12 cellular contexts compared by ENCODE assay signal in the genomic region with DNA sequence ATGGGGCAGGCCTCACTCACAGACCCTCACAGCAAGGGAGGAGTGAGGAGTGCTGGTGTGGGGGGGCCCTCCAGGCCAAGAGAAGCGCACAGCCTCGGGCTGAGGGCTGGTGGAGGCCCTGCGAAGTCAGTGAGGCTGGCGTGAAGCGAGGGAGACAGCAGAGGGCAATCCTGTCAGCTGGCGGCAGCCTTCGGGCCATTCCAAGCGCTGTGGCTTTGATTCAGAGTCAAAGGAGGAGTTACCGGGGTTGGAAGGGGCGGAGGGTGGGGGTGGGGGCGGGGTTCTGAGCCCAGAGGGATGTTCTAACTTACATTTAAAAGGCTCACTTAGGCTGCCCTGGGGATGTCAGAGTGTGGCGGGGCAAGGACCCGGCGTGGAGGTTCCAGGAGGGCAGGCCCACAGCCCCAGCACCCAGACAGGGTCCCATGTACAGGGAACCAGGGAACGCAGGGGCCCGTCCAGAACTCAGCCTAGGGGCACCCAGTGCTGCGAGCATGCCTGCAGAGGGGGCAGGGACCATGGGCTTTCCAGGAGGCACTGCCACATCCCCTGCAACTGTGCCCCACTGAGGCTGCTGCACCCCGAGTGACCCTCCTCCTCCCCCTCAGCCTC. TPM values are rescaled to one million over a fixed set of nuclear protein-coding genes. Genes with fewer than 3 reads are reported as not detected.
A peak's percentile ranks its signal among the peaks of the same experiment; 100 is the strongest.
DNase-seq lines count a peak whose midpoint lies in the region; ATAC-seq and TF ChIP-seq lines count a peak whose summit lies in the region.
"Had no signal": no experiment of that assay in that cellular context is flagged by ENCODE, and none has a peak within 500 bp of the region (broad histone marks: within the 10 kb centered on the region; RNA-seq: fewer than 3 reads in every experiment).

No MANE protein-coding gene starts in this region.

- TF ChIP-seq POLR2A in esophagus squamous epithelium (IDR thresholded peaks at IDR 0.05) = no peak

- TF ChIP-seq CTCF in BE2C (IDR thresholded peaks at IDR 0.05; ENCODE audit: low read depth, low read length) = peak; percentile 32; the same call in 1 of the 2 replicates
- peak; percentile 27 to 33 for TF ChIP-seq CTCF in brain (conservative IDR thresholded peaks at IDR 0.05)
- no peak for TF ChIP-seq CTCF in mucosa of descending colon (IDR thresholded peaks at IDR 0.05)
- no peak for TF ChIP-seq CTCF in esophagus squamous epithelium (IDR thresholded peaks at IDR 0.05)

- no peak overlapping the region for H3K4me3 ChIP-seq in BE2C (ENCODE audit: low read depth, low read length)
- H3K4me3 ChIP-seq in mucosa of descending colon = no peak overlapping the region
- H3K4me3 ChIP-seq in esophagus squamous epithelium = no peak overlapping the region
- H3K4me3 ChIP-seq: GM12878 had no signal

- no peaks in the 10 kb centered on the region for H3K27me3 Mint-ChIP-seq in brain

- no peaks in the 10 kb centered on the region for H3K9me3 Mint-ChIP-seq in brain
- H3K9me3 Mint-ChIP-seq: CD4-positive, CD25-positive, alpha-beta regulatory T cell had no signal

- peaks cover 20% of the 10 kb centered on the region for H3K4me1 ChIP-seq in BE2C
- no peaks in the 10 kb centered on the region for H3K4me1 ChIP-seq in mucosa of descending colon (ENCODE audit: low read depth)
- peaks cover 0 to 25% (median 0%) of the 10 kb centered on the region in 3 donors for H3K4me1 ChIP-seq in esophagus squamous epithelium

- 29 to 43% methylated on average over 10 to 12 of the region's 18 CpGs for WGBS in esophagus squamous epithelium, 2 donors

- peak overlapping the region in 2 of 5 experiments; percentile 38 to 81 for H3K27ac Mint-ChIP-seq in brain

- H3K9me3 ChIP-seq in BE2C (no peaks in the 10 kb centered on the region), mucosa of descending colon (no peaks in the 10 kb centered on the region), esophagus squamous epithelium (no peaks in the 10 kb centered on the region)

- H3K27me3 ChIP-seq in BE2C = no peaks in the 10 kb centered on the region
- H3K27me3 ChIP-seq in esophagus squamous epithelium = peaks cover 0 to 2% (median 0%) of the 10 kb centered on the region in 4 donors

- H3K4me1 Mint-ChIP-seq in brain = peaks cover 30% of the 10 kb centered on the region

- intact Hi-C loops in mucosa of descending colon (cut with DNase I, micrococcal nuclease) = no loop called here
- intact Hi-C loops in esophagus squamous epithelium (cut with DNase I) = no loop called here
- intact Hi-C loops in head of caudate nucleus (cut with DNase I) = no loop called here

- no peak overlapping the region for H3K4me3 Mint-ChIP-seq in brain
- H3K4me3 Mint-ChIP-seq: CD4-positive, CD25-positive, alpha-beta regulatory T cell had no signal

- H3K36me3 Mint-ChIP-seq in brain = peaks cover 8% of the 10 kb centered on the region
- H3K36me3 Mint-ChIP-seq: CD4-positive, CD25-positive, alpha-beta regulatory T cell had no signal

- no peak overlapping the region for H3K27ac ChIP-seq in esophagus squamous epithelium

- DNase-seq in BE2C = peak; percentile 73
- peak; percentile 15 for DNase-seq in MV-4-11 (lab: John Stamatoyannopoulos, UW)
- no peak for DNase-seq in mucosa of descending colon
- no peak for DNase-seq in esophagus squamous epithelium (lab: John Stamatoyannopoulos, UW)
- no peak for DNase-seq in head of caudate nucleus
- DNase-seq in stimulated activated CD4-positive, alpha-beta T cell treated with anti-CD3 and anti-CD28 coated beads, Interleukin-4, amount 100 ng/mL, for 24 hours = no peak
- no peak for DNase-seq in SHP77 (lab: John Stamatoyannopoulos, UW)
- DNase-seq: activated T-cell treated with anti-CD3 and anti-CD28 coated beads, Interleukin-2, amount 50 U/mL, for 48 hours; CD4-positive, CD25-positive, alpha-beta regulatory T cell had no signal

- ATAC-seq in mucosa of descending colon = peak; percentile 10
- ATAC-seq: GM12878, Panc1 had no signal

- no peaks in the 10 kb centered on the region for H3K36me3 ChIP-seq in BE2C
- H3K36me3 ChIP-seq in mucosa of descending colon (ENCODE audit: low read depth) = no peaks in the 10 kb centered on the region
- no peaks in the 10 kb centered on the region for H3K36me3 ChIP-seq in esophagus squamous epithelium

RNA-seq across cellular contexts. Expression of a gene that starts 39.5 kb away (rescaled TPM):
- 78.0 TPM for polyA plus RNA-seq in BE2C (2012; ENCODE audit: insufficient read depth, insufficient read length, low read depth)
- 41.0 TPM for polyA plus RNA-seq in brain (ENCODE audit: insufficient read depth, low read depth, low replicate concordance)
- 10 to 100 TPM; 47.6 to 95.2 (median 90.1) TPM for total RNA-seq in mucosa of descending colon
- 100 to 1,000 TPM; 109 to 211 (median 122) TPM for total RNA-seq in esophagus squamous epithelium

Comparison
In these comparisons a context has a peak if more than half of its experiments do, and no peak if none do; other contexts are left out.
1. DNase-seq: peak in BE2C (single experiment) and MV-4-11 (single experiment); none in mucosa of descending colon (0 of 3), esophagus squamous epithelium (single experiment), head of caudate nucleus (0 of 42), stimulated activated CD4-positive, alpha-beta T cell treated with anti-CD3 and anti-CD28 coated beads, Interleukin-4, amount 100 ng/mL, for 24 hours (single experiment) and SHP77 (0 of 2).
2. CTCF ChIP-seq: peak in BE2C (single experiment) and brain (2 of 2); none in mucosa of descending colon (single experiment) and esophagus squamous epithelium (0 of 6).